Comparison of ENCODE assay signal across 23 cellular contexts in genomic region chr2:32863803-32864202, GRCh38.
DNase-seq lines count a peak whose midpoint lies in the region; ATAC-seq and TF ChIP-seq lines count a peak whose summit lies in the region.
"Had no signal": no experiment of that assay in that cellular context is flagged by ENCODE, and none has a peak within 500 bp of the region (broad histone marks: within the 10 kb centered on the region; RNA-seq: fewer than 3 reads in every experiment).

No MANE protein-coding gene starts in this region.

- TF ChIP-seq CTCF in GM23338 (conservative IDR thresholded peaks at IDR 0.05; ENCODE audit: low read depth in 2 of 2) (no peak), tibial artery (IDR thresholded peaks at IDR 0.05) (no peak)

- no peak overlapping the region for H3K9ac ChIP-seq in adipocyte (ENCODE audit: low read length)
- H3K9ac ChIP-seq in Karpas-422 (ENCODE audit: low read length): no peak overlapping the region
- H3K9ac ChIP-seq: KMS-11 had no signal

- no peaks in the 10 kb centered on the region for H3F3A ChIP-seq in GM23338 (replicated peaks; ENCODE audit: low read depth)

- H3K4me3 Mint-ChIP-seq in GM23338: no peak overlapping the region
- H3K4me3 Mint-ChIP-seq: activated naive CD4-positive, alpha-beta T cell treated with anti-CD3 and anti-CD28 coated beads, Interleukin-2, amount 50 U/mL, for 24 hours; activated T-helper 1 cell treated with anti-CD3 and anti-CD28 coated beads, Interleukin-12 subunit alpha, Interleukin-12 subunit beta, Interleukin-2, Interleukin-4 antibody, amounts not matched to agents 30 ng/mL and 10 ng/mL and 1 ng/mL, durations not matched to agents 14 hours and 24 hours and 36 hours; CD8-positive, alpha-beta memory T cell; mesothelial cell of epicardium; T-helper 2 cell treated with Interferon-gamma antibody and Interleukin-4, amounts not matched to agents 5 μg/mL and 100 μg/mL, for 36 hours; type B pancreatic cell had no signal

- H3K9me3 Mint-ChIP-seq in GM23338: peaks cover 3% of the 10 kb centered on the region; the same call in 2 of the 3 replicates
- H3K9me3 Mint-ChIP-seq: activated naive CD4-positive, alpha-beta T cell treated with anti-CD3 and anti-CD28 coated beads, Interleukin-2, amount 50 U/mL, for 24 hours; activated T-helper 1 cell treated with anti-CD3 and anti-CD28 coated beads, Interleukin-12 subunit alpha, Interleukin-12 subunit beta, Interleukin-2, Interleukin-4 antibody, amounts not matched to agents 30 ng/mL and 10 ng/mL and 1 ng/mL, durations not matched to agents 14 hours and 24 hours and 36 hours; CD8-positive, alpha-beta memory T cell; mesothelial cell of epicardium; T-helper 2 cell treated with Interferon-gamma antibody and Interleukin-4, amounts not matched to agents 5 μg/mL and 100 μg/mL, for 36 hours; type B pancreatic cell had no signal

- H3K9me2 ChIP-seq in GM23338 (ENCODE audit: insufficient read depth) (no peaks in the 10 kb centered on the region), Karpas-422 (replicated peaks; ENCODE audit: insufficient read depth, low read length) (no peaks in the 10 kb centered on the region)

- intact Hi-C loops in tibial artery (cut with DNase I; ENCODE audit: low total_unique reads): no loop called here

- H3K4me2 ChIP-seq in GM23338 (no peak overlapping the region), Karpas-422 (ENCODE audit: low read depth, low read length, poor library complexity, severe bottlenecking) (no peak overlapping the region)
- H3K4me2 ChIP-seq: KMS-11 had no signal

- H2AFZ ChIP-seq in GM23338 (peak overlapping the region; percentile 28; the same call in 1 of the 2 replicates), Karpas-422 (ENCODE audit: low read length) (no peak overlapping the region)

- no peaks in the 10 kb centered on the region for H3K36me3 ChIP-seq in GM23338 (ENCODE audit: insufficient read depth)
- H3K36me3 ChIP-seq in adipocyte (ENCODE audit: control insufficient read depth, insufficient read depth, low read length, severe bottlenecking): no peaks in the 10 kb centered on the region
- H3K36me3 ChIP-seq in tibial artery: no peaks in the 10 kb centered on the region
- no peaks in the 10 kb centered on the region for H3K36me3 ChIP-seq in Karpas-422 (ENCODE audit: insufficient read depth, low read length)
- H3K36me3 ChIP-seq: gastrocnemius medialis, left ventricle myocardium inferior, prostate gland had no signal

- H3K27ac Mint-ChIP-seq in GM23338: no peak overlapping the region
- H3K27ac Mint-ChIP-seq: activated naive CD4-positive, alpha-beta T cell treated with anti-CD3 and anti-CD28 coated beads, Interleukin-2, amount 50 U/mL, for 24 hours; activated T-helper 1 cell treated with anti-CD3 and anti-CD28 coated beads, Interleukin-12 subunit alpha, Interleukin-12 subunit beta, Interleukin-2, Interleukin-4 antibody, amounts not matched to agents 30 ng/mL and 10 ng/mL and 1 ng/mL, durations not matched to agents 14 hours and 24 hours and 36 hours; mesothelial cell of epicardium; T-helper 2 cell treated with Interferon-gamma antibody and Interleukin-4, amounts not matched to agents 5 μg/mL and 100 μg/mL, for 36 hours; type B pancreatic cell had no signal

- no peak overlapping the region for H3K4me3 ChIP-seq in GM23338
- H3K4me3 ChIP-seq in adipocyte (ENCODE audit: low read length): no peak overlapping the region
- H3K4me3 ChIP-seq in tibial artery: no peak overlapping the region
- no peak overlapping the region for H3K4me3 ChIP-seq in Karpas-422 (ENCODE audit: low read length)
- H3K4me3 ChIP-seq: gastrocnemius medialis, GM12878, left ventricle myocardium inferior, prostate gland had no signal

- H3K27ac ChIP-seq in GM23338 (ENCODE audit: low read depth) (no peak overlapping the region), tibial artery (peak overlapping the region; percentile 38 to 51), Karpas-422 (ENCODE audit: low read length) (no peak overlapping the region)
- H3K27ac ChIP-seq: gastrocnemius medialis, KMS-11, left ventricle myocardium inferior, prostate gland had no signal

- peaks cover 2% of the 10 kb centered on the region for H3K27me3 Mint-ChIP-seq in GM23338 (ENCODE audit: insufficient read depth, low read depth, poor library complexity)
- H3K27me3 Mint-ChIP-seq: CD8-positive, alpha-beta memory T cell; type B pancreatic cell had no signal

- no peak for DNase-seq in GM23338 (ENCODE audit: low spot score)
- peak; percentile 44 for DNase-seq in adipocyte (ENCODE audit: low read depth)
- peak; percentile 8 for DNase-seq in kidney tubule cell (ENCODE audit: low spot score)
- no peak for DNase-seq in tibial artery
- DNase-seq in activated CD4-positive, alpha-beta T cell treated with anti-CD3 and anti-CD28 coated beads, Interleukin-2, amount 50 U/mL, for 48 hours: no peak
- no peak for DNase-seq in NCI-H1436 treated with DMSO at 0.1 percent for 48 hours (lab: John Stamatoyannopoulos, UW)
- DNase-seq in NCI-H526 treated with DMSO at 0.1 percent for 48 hours (lab: John Stamatoyannopoulos, UW): no peak
- DNase-seq in Karpas-422: no peak
- DNase-seq: AML-193; CD8-positive, alpha-beta memory T cell; gastrocnemius medialis; left ventricle myocardium inferior; NCI-H187; NCI-H526 had no signal

- peaks cover 2% of the 10 kb centered on the region; the same call in 2 of the 3 replicates for H3K36me3 Mint-ChIP-seq in GM23338 (ENCODE audit: low read depth)
- H3K36me3 Mint-ChIP-seq: activated naive CD4-positive, alpha-beta T cell treated with anti-CD3 and anti-CD28 coated beads, Interleukin-2, amount 50 U/mL, for 24 hours; CD8-positive, alpha-beta memory T cell; type B pancreatic cell had no signal

- H3K27me3 ChIP-seq in GM23338 (ENCODE audit: insufficient read depth): no peaks in the 10 kb centered on the region
- peaks cover 19% of the 10 kb centered on the region for H3K27me3 ChIP-seq in adipocyte (replicated peaks; ENCODE audit: control insufficient read depth, insufficient read depth, low read length)
- H3K27me3 ChIP-seq in tibial artery: no peaks in the 10 kb centered on the region
- H3K27me3 ChIP-seq in Karpas-422 (ENCODE audit: low read length): no peaks in the 10 kb centered on the region
- H3K27me3 ChIP-seq: gastrocnemius medialis had no signal

- no peaks in the 10 kb centered on the region for H3K4me1 Mint-ChIP-seq in GM23338
- H3K4me1 Mint-ChIP-seq: activated naive CD4-positive, alpha-beta T cell treated with anti-CD3 and anti-CD28 coated beads, Interleukin-2, amount 50 U/mL, for 24 hours had no signal

- H3K4me1 ChIP-seq in GM23338 (ENCODE audit: insufficient read depth): no peaks in the 10 kb centered on the region
- H3K4me1 ChIP-seq in adipocyte (ENCODE audit: control insufficient read depth, insufficient read depth, low read length): peaks cover 26% of the 10 kb centered on the region
- H3K4me1 ChIP-seq in tibial artery: peaks cover 0 to 25% (median 16%) of the 10 kb centered on the region in 4 donors
- H3K4me1 ChIP-seq in Karpas-422 (ENCODE audit: low read length): no peaks in the 10 kb centered on the region
- H3K4me1 ChIP-seq: gastrocnemius medialis, left ventricle myocardium inferior, prostate gland had no signal

- H3K9me3 ChIP-seq in adipocyte (ENCODE audit: control insufficient read depth, low read length) (no peaks in the 10 kb centered on the region), tibial artery (no peaks in the 10 kb centered on the region), Karpas-422 (ENCODE audit: low read length) (no peaks in the 10 kb centered on the region)
- H3K9me3 ChIP-seq: gastrocnemius medialis, left ventricle myocardium inferior, prostate gland had no signal

- H3K79me2 ChIP-seq in GM23338 (replicated peaks; ENCODE audit: insufficient read depth) (no peaks in the 10 kb centered on the region), Karpas-422 (ENCODE audit: low read length) (no peaks in the 10 kb centered on the region)

- no peak for ATAC-seq in GM23338
- ATAC-seq: esophagus mucosa, gastrocnemius medialis, GM12878 had no signal

- H4K20me1 ChIP-seq in GM23338 (replicated peaks; ENCODE audit: insufficient read depth) (no peaks in the 10 kb centered on the region), Karpas-422 (ENCODE audit: insufficient read depth, low read depth, low read length) (no peaks in the 10 kb centered on the region)

TF ChIP-seq in GM23338, 12 proteins besides CTCF, POLR2A, EP300 and RAD21 (continues in another document):
- TF ChIP-seq EZH2 (IDR thresholded peaks at IDR 0.05; ENCODE audit: low read depth, unreplicated experiment): no peak
- TF ChIP-seq STAT1 (IDR thresholded peaks at IDR 0.05; ENCODE audit: unreplicated experiment): no peak
- TF ChIP-seq, protein P1, sequence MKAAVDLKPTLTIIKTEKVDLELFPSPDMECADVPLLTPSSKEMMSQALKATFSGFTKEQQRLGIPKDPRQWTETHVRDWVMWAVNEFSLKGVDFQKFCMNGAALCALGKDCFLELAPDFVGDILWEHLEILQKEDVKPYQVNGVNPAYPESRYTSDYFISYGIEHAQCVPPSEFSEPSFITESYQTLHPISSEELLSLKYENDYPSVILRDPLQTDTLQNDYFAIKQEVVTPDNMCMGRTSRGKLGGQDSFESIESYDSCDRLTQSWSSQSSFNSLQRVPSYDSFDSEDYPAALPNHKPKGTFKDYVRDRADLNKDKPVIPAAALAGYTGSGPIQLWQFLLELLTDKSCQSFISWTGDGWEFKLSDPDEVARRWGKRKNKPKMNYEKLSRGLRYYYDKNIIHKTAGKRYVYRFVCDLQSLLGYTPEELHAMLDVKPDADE (IDR thresholded peaks at IDR 0.05): no peak
- TF ChIP-seq REST (IDR thresholded peaks at IDR 0.05; ENCODE audit: unreplicated experiment): no peak

Comparison
In these comparisons a context has a peak if more than half of its experiments do, and no peak if none do; other contexts are left out.
1. DNase-seq: peak in adipocyte (single experiment) and kidney tubule cell (single experiment); none in GM23338 (single experiment), tibial artery (0 of 2), activated CD4-positive, alpha-beta T cell treated with anti-CD3 and anti-CD28 coated beads, Interleukin-2, amount 50 U/mL, for 48 hours (0 of 2), NCI-H1436 treated with DMSO at 0.1 percent for 48 hours (single experiment), NCI-H526 treated with DMSO at 0.1 percent for 48 hours (single experiment) and Karpas-422 (single experiment).
2. H3K27ac ChIP-seq: peak in tibial artery (2 of 2); none in GM23338 (single experiment) and Karpas-422 (single experiment).